ENCODE assay signal across 11 cellular contexts in genomic region chr3:195889843-195890407, GRCh38. TPM values are rescaled to one million over a fixed set of nuclear protein-coding genes. Genes with fewer than 3 reads are reported as not detected.
A peak's percentile ranks its signal among the peaks of the same experiment; 100 is the strongest.
DNase-seq lines count a peak whose midpoint lies in the region; ATAC-seq and TF ChIP-seq lines count a peak whose summit lies in the region.
"Had no signal": no experiment of that assay in that cellular context is flagged by ENCODE, and none has a peak within 500 bp of the region (broad histone marks: within the 10 kb centered on the region; RNA-seq: fewer than 3 reads in every experiment).

No MANE protein-coding gene starts in this region.

- H3K4me1 ChIP-seq in HUES48 (ENCODE audit: control insufficient read depth, insufficient read depth, low read length) (peaks cover 26% of the 10 kb centered on the region), right lobe of liver (peaks cover 0 to 44% (median 17%) of the 10 kb centered on the region in 4 donors)

- intact Hi-C loops in right lobe of liver (cut with DNase I): loop anchor here in 1 of 2 donors (5.0 kb wide), 1 partner anchor 33 kb away; no protein-coding TSS in a partner anchor

- DNase-seq in chondrocyte (ENCODE audit: low spot score): peak; percentile 81
- peak in 1 of 3 donors; percentile 77 for DNase-seq in right lobe of liver
- no peak for DNase-seq in stimulated activated effector memory CD8-positive, alpha-beta T cell treated with anti-CD3 and anti-CD28 coated beads, Interleukin-12 subunit alpha, Interleukin-12 subunit beta, amount 100 ng/mL, for 72 hours (ENCODE audit: low spot score in 2 of 2)
- DNase-seq in T-helper 9 cell: no peak
- no peak for DNase-seq in SK-N-DZ (ENCODE audit: low spot score)
- DNase-seq: activated CD4-positive, alpha-beta T cell treated with anti-CD3 and anti-CD28 coated beads for 4 hours; OCI-M1; stomach had no signal

- H3K4me1 Mint-ChIP-seq in chondrocyte (ENCODE audit: low read depth): peaks cover 61% of the 10 kb centered on the region
- H3K4me1 Mint-ChIP-seq in stimulated activated effector memory CD8-positive, alpha-beta T cell treated with anti-CD3 and anti-CD28 coated beads, Interleukin-12 subunit alpha, Interleukin-12 subunit beta, amount 100 ng/mL, for 72 hours: peaks cover 32% of the 10 kb centered on the region

- no peak overlapping the region for H3K27ac Mint-ChIP-seq in chondrocyte (ENCODE audit: unreplicated experiment)
- H3K27ac Mint-ChIP-seq in stimulated activated effector memory CD8-positive, alpha-beta T cell treated with anti-CD3 and anti-CD28 coated beads, Interleukin-12 subunit alpha, Interleukin-12 subunit beta, amount 100 ng/mL, for 72 hours: peak overlapping the region; percentile 76
- H3K27ac Mint-ChIP-seq: progenitor cell of endocrine pancreas had no signal

- no peaks in the 10 kb centered on the region for H3K27me3 Mint-ChIP-seq in chondrocyte (ENCODE audit: low read depth)
- H3K27me3 Mint-ChIP-seq: progenitor cell of endocrine pancreas had no signal

- peak in 3 of 4 donors; percentile 19 to 57 (median 54) for ATAC-seq in right lobe of liver
- no peak for ATAC-seq in stimulated activated effector memory CD8-positive, alpha-beta T cell treated with anti-CD3 and anti-CD28 coated beads, Interleukin-12 subunit alpha, Interleukin-12 subunit beta, amount 100 ng/mL, for 72 hours
- ATAC-seq in GM18873 (IDR thresholded peaks at IDR 0.05; ENCODE audit: low FRiP score, unreplicated experiment): no peak

- H3K9me3 ChIP-seq in HUES48 (ENCODE audit: control insufficient read depth, insufficient read depth, low read length) (no peaks in the 10 kb centered on the region), right lobe of liver (no peaks in the 10 kb centered on the region)
- H3K9me3 ChIP-seq: stomach had no signal

- no peak overlapping the region for H3K4me3 Mint-ChIP-seq in chondrocyte (ENCODE audit: unreplicated experiment)
- H3K4me3 Mint-ChIP-seq in stimulated activated effector memory CD8-positive, alpha-beta T cell treated with anti-CD3 and anti-CD28 coated beads, Interleukin-12 subunit alpha, Interleukin-12 subunit beta, amount 100 ng/mL, for 72 hours: no peak overlapping the region

- 51% methylated on average over 7 of the region's 12 CpGs for WGBS in right lobe of liver (ENCODE audit: insufficient coverage, low coverage, low lambda C conversion rate, missing lambda C conversion rate)

- H3K27me3 ChIP-seq in HUES48 (ENCODE audit: control insufficient read depth, insufficient read depth, low read length) (no peaks in the 10 kb centered on the region), right lobe of liver (no peaks in the 10 kb centered on the region)
- H3K27me3 ChIP-seq: stomach had no signal

- H3K9me3 Mint-ChIP-seq in chondrocyte (ENCODE audit: low read depth): no peaks in the 10 kb centered on the region
- H3K9me3 Mint-ChIP-seq in stimulated activated effector memory CD8-positive, alpha-beta T cell treated with anti-CD3 and anti-CD28 coated beads, Interleukin-12 subunit alpha, Interleukin-12 subunit beta, amount 100 ng/mL, for 72 hours: no peaks in the 10 kb centered on the region

- TF ChIP-seq POLR2A in right lobe of liver (IDR thresholded peaks at IDR 0.05): no peak

- TF ChIP-seq CTCF in chondrocyte (IDR thresholded peaks at IDR 0.05) (peak; percentile 7), right lobe of liver (IDR thresholded peaks at IDR 0.05) (no peak)

- peaks cover 9% of the 10 kb centered on the region for H3K36me3 ChIP-seq in HUES48 (ENCODE audit: control insufficient read depth, insufficient read depth, low read length)
- H3K36me3 ChIP-seq in right lobe of liver: peaks cover 0 to under 1% (median 0%) of the 10 kb centered on the region in 4 donors

- H3K36me3 Mint-ChIP-seq in chondrocyte (ENCODE audit: low read depth): peaks cover 3% of the 10 kb centered on the region
- H3K36me3 Mint-ChIP-seq in stimulated activated effector memory CD8-positive, alpha-beta T cell treated with anti-CD3 and anti-CD28 coated beads, Interleukin-12 subunit alpha, Interleukin-12 subunit beta, amount 100 ng/mL, for 72 hours: peaks cover 48% of the 10 kb centered on the region

- H3K4me3 ChIP-seq in HUES48 (ENCODE audit: low read depth, low read length) (no peak overlapping the region), right lobe of liver (peak overlapping the region in 1 of 3 donors; percentile 9)
- H3K4me3 ChIP-seq: stomach had no signal

- H3K9ac ChIP-seq in HUES48 (ENCODE audit: low read depth, low read length): no peak overlapping the region

- peak overlapping the region; percentile 73 for H3K27ac ChIP-seq in HUES48 (ENCODE audit: low read depth, low read length)
- peak overlapping the region in 1 of 3 donors; percentile 69 for H3K27ac ChIP-seq in right lobe of liver

RNA-seq across cellular contexts. Expression of gene TNK2, which starts 18.4 kb away (rescaled TPM):
- total RNA-seq in chondrocyte: 35.5 to 39.8 TPM (median 38.6 TPM) in 3 replicates
- total RNA-seq in right lobe of liver: 10 to 100 TPM; 12.6 to 52.5 (median 25.3) TPM
- 9.0 and 13.8 TPM in 2 replicates for polyA plus RNA-seq in SK-N-DZ (2014; cell fraction: cytosol; rRNA removed)
- polyA plus RNA-seq in SK-N-DZ (2014; cell fraction: nucleus; rRNA removed): 39.4 and 56.8 TPM in 2 replicates

Comparison
In these comparisons a context has a peak if more than half of its experiments do, and no peak if none do; other contexts are left out.
1. ATAC-seq: peak in right lobe of liver (3 of 4); none in stimulated activated effector memory CD8-positive, alpha-beta T cell treated with anti-CD3 and anti-CD28 coated beads, Interleukin-12 subunit alpha, Interleukin-12 subunit beta, amount 100 ng/mL, for 72 hours (single experiment) and GM18873 (single experiment).